ENCODE assay signal across 1 cellular context in genomic region chr2:12587729-12588522, GRCh38.
TF ChIP-seq lines count a peak whose summit lies in the region.

No MANE protein-coding gene starts in this region.

TF ChIP-seq in A549, 52 proteins besides CTCF, POLR2A, EP300 and RAD21 (continued from another document):
- TF ChIP-seq, protein P1, sequence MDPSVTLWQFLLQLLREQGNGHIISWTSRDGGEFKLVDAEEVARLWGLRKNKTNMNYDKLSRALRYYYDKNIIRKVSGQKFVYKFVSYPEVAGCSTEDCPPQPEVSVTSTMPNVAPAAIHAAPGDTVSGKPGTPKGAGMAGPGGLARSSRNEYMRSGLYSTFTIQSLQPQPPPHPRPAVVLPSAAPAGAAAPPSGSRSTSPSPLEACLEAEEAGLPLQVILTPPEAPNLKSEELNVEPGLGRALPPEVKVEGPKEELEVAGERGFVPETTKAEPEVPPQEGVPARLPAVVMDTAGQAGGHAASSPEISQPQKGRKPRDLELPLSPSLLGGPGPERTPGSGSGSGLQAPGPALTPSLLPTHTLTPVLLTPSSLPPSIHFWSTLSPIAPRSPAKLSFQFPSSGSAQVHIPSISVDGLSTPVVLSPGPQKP (IDR thresholded peaks at IDR 0.05; ENCODE audit: low read depth, low read length): no peak
- TF ChIP-seq MAZ (IDR thresholded peaks at IDR 0.05; ENCODE audit: borderline replicate concordance, low read depth, low read length): no peak
- TF ChIP-seq NPAS2 (CRISPR knock-in tag; IDR thresholded peaks at IDR 0.05; ENCODE audit: borderline replicate concordance): no peak
- TF ChIP-seq CHD2 (IDR thresholded peaks at IDR 0.05; ENCODE audit: low read length, partially characterized antibody): no peak
- no peak for TF ChIP-seq POLR2AphosphoS2 (conservative IDR thresholded peaks at IDR 0.05; ENCODE audit: low read length)
